ENCODE assay signal across 1 cellular context in genomic region chr22:39205344-39206021, GRCh38.
TF ChIP-seq lines count a peak whose summit lies in the region.

No MANE protein-coding gene starts in this region.

TF ChIP-seq in HepG2, 621 proteins besides CTCF, POLR2A, EP300 and RAD21 (continued from another document):
- no peak for TF ChIP-seq E2F2 (CRISPR knock-in tag; IDR thresholded peaks at IDR 0.05; ENCODE audit: borderline replicate concordance)
- no peak for TF ChIP-seq LBX2 (CRISPR knock-in tag; IDR thresholded peaks at IDR 0.05; ENCODE audit: borderline replicate concordance)
- no peak for TF ChIP-seq ZNF644 (CRISPR knock-in tag; IDR thresholded peaks at IDR 0.05; ENCODE audit: low read depth)
- TF ChIP-seq ZNF749 (CRISPR knock-in tag; IDR thresholded peaks at IDR 0.05; ENCODE audit: borderline replicate concordance) = no peak
- TF ChIP-seq FOSL2 (CRISPR knock-in tag; IDR thresholded peaks at IDR 0.05) = peak; percentile 91
- TF ChIP-seq ZNF784 (CRISPR knock-in tag; IDR thresholded peaks at IDR 0.05; ENCODE audit: borderline replicate concordance) = no peak
- TF ChIP-seq BHLHE40 (IDR thresholded peaks at IDR 0.05; ENCODE audit: low read length) = 0 out of 2 replicates have a peak, but pooled peaks have one; percentile 40
- peak; percentile 59 for TF ChIP-seq MNT (IDR thresholded peaks at IDR 0.05)
- TF ChIP-seq GATAD2A (CRISPR knock-in tag; IDR thresholded peaks at IDR 0.05) = no peak
- 0 out of 2 replicates have a peak, but pooled peaks have one; percentile 16 for TF ChIP-seq CREB1 (IDR thresholded peaks at IDR 0.05)
- no peak for TF ChIP-seq CREB1 (CRISPR knock-in tag; IDR thresholded peaks at IDR 0.05)
- no peak for TF ChIP-seq SMARCE1 (IDR thresholded peaks at IDR 0.05; ENCODE audit: borderline replicate concordance)
